ENCODE assay signal across 6 cellular contexts in genomic region chr16:2212362-2213324, GRCh38. TPM values are rescaled to one million over a fixed set of nuclear protein-coding genes. Genes with fewer than 3 reads are reported as not detected.
A peak's percentile ranks its signal among the peaks of the same experiment; 100 is the strongest.
DNase-seq lines count a peak whose midpoint lies in the region; TF ChIP-seq lines count a peak whose summit lies in the region.

No MANE protein-coding gene starts in this region.

- peaks cover 5% of the 10 kb centered on the region for H3K36me3 ChIP-seq in cardiac muscle cell

- no peak for DNase-seq in AG10803 (ENCODE audit: low read depth)
- peak; percentile 46 for DNase-seq in NOMO-1 treated with DMSO at 0.1 percent for 48 hours (lab: John Stamatoyannopoulos, UW; ENCODE audit: unreplicated experiment)
- no peak for DNase-seq in cardiac muscle cell (ENCODE audit: low read depth in 1 of 2, low spot score in 1 of 2)
- DNase-seq in effector CD4-positive, alpha-beta T cell, result no peak
- no peak for DNase-seq in NK-92 treated with Interleukin-12 subunit alpha and Interleukin-12 subunit beta, amount 100 ng/mL, for 24 hours (lab: John Stamatoyannopoulos, UW)
- no peak for DNase-seq in activated CD4-positive, alpha-beta T cell treated with anti-CD3 and anti-CD28 coated beads for 48 hours

- TF ChIP-seq CTCF in AG10803 (conservative IDR thresholded peaks at IDR 0.05; ENCODE audit: low read length) (no peak), cardiac muscle cell (IDR thresholded peaks at IDR 0.05; ENCODE audit: low read depth, low read length) (no peak)

- H3K9me3 ChIP-seq in cardiac muscle cell (ENCODE audit: low read depth), result no peaks in the 10 kb centered on the region

- H3K4me3 ChIP-seq in AG10803 (ENCODE audit: low read length) (peak overlapping the region; percentile 60), cardiac muscle cell (peak overlapping the region; percentile 94)

- peak overlapping the region; percentile 81 for H3K27ac ChIP-seq in cardiac muscle cell

- H3K27me3 ChIP-seq in cardiac muscle cell, result no peaks in the 10 kb centered on the region

- peaks cover 22% of the 10 kb centered on the region for H3K4me1 ChIP-seq in cardiac muscle cell (ENCODE audit: low read depth)

RNA-seq across cellular contexts. Expression of gene BRICD5, which starts 2.0 kb away (rescaled TPM):
- 24.4 and 24.6 TPM in 2 replicates for total RNA-seq in cardiac muscle cell
- 16.0 and 21.8 TPM in 2 replicates for polyA plus RNA-seq in cardiac muscle cell

RNA-seq across cellular contexts. Expression of gene PGP, which starts 2.0 kb away (rescaled TPM):
- total RNA-seq in cardiac muscle cell, result 43.2 and 61.8 TPM in 2 replicates
- polyA plus RNA-seq in cardiac muscle cell, result 41.9 and 57.9 TPM in 2 replicates

RNA-seq across cellular contexts. Expression of gene MLST8, which starts 7.4 kb away (rescaled TPM):
- 81.4 and 100.0 TPM in 2 replicates for total RNA-seq in cardiac muscle cell
- 117 and 122 TPM in 2 replicates for polyA plus RNA-seq in cardiac muscle cell

RNA-seq across cellular contexts. Expression of gene E4F1, which starts 10.7 kb away (rescaled TPM):
- total RNA-seq in cardiac muscle cell, result 48.1 and 55.4 TPM in 2 replicates
- polyA plus RNA-seq in cardiac muscle cell, result 27.7 and 28.3 TPM in 2 replicates

RNA-seq across cellular contexts. Expression of gene CASKIN1, which starts 16.2 kb away (rescaled TPM):
- total RNA-seq in cardiac muscle cell, result 15.5 TPM in 2 replicates
- polyA plus RNA-seq in cardiac muscle cell, result 14.3 and 15.4 TPM in 2 replicates
